Comparison of ENCODE assay signal across 21 cellular contexts in genomic region chr5:1406681-1407640, GRCh38. TPM values are rescaled to one million over a fixed set of nuclear protein-coding genes. Genes with fewer than 3 reads are reported as not detected.
DNase-seq lines count a peak whose midpoint lies in the region; ATAC-seq and TF ChIP-seq lines count a peak whose summit lies in the region.
"Had no signal": no experiment of that assay in that cellular context is flagged by ENCODE, and none has a peak within 500 bp of the region (broad histone marks: within the 10 kb centered on the region; RNA-seq: fewer than 3 reads in every experiment).

No MANE protein-coding gene starts in this region.

- 77 to 79% methylated on average over 35 of the region's 35 CpGs for WGBS in sigmoid colon, 2 donors

- H3K4me3 Mint-ChIP-seq in glutamatergic neuron (ENCODE audit: unreplicated experiment): peak overlapping the region; percentile 25
- H3K4me3 Mint-ChIP-seq: CD4-positive, alpha-beta memory T cell; HFFc6 had no signal

- TF ChIP-seq CTCF in glutamatergic neuron (IDR thresholded peaks at IDR 0.05; ENCODE audit: partially characterized antibody, unreplicated experiment): no peak
- no peak for TF ChIP-seq CTCF in sigmoid colon (IDR thresholded peaks at IDR 0.05)

- no peak overlapping the region for H3K27ac ChIP-seq in sigmoid colon

- ATAC-seq in HG03457 (IDR thresholded peaks at IDR 0.05; ENCODE audit: unreplicated experiment): no peak

- peaks cover 15% of the 10 kb centered on the region for H3K4me1 Mint-ChIP-seq in glutamatergic neuron (ENCODE audit: low read depth, unreplicated experiment)

- peak overlapping the region; percentile 68 for H3K27ac Mint-ChIP-seq in glutamatergic neuron (ENCODE audit: unreplicated experiment)
- H3K27ac Mint-ChIP-seq: CD4-positive, alpha-beta memory T cell; HFFc6 had no signal

- H3K4me1 ChIP-seq in sigmoid colon: no peaks in the 10 kb centered on the region

- no peak overlapping the region for H3K4me3 ChIP-seq in sigmoid colon

- TF ChIP-seq EP300 in sigmoid colon (IDR thresholded peaks at IDR 0.05): no peak

- TF ChIP-seq POLR2A in sigmoid colon (IDR thresholded peaks at IDR 0.05): no peak

- DNase-seq in NCI-H1694 (lab: John Stamatoyannopoulos, UW): peak; percentile 26
- no peak for DNase-seq in NCI-H1694 treated with DMSO at 0.1 percent for 48 hours (lab: John Stamatoyannopoulos, UW)
- peak; percentile 46 for DNase-seq in NCI-H2171 (lab: John Stamatoyannopoulos, UW)
- DNase-seq in glutamatergic neuron: peak; percentile 34
- DNase-seq in sigmoid colon: peak; percentile 52
- DNase-seq in central memory CD4-positive, alpha-beta T cell: no peak
- no peak for DNase-seq in inferior parietal cortex (ENCODE audit: extremely low spot score)
- DNase-seq: 8988T; Calu3; CD4-positive, alpha-beta memory T cell; DMS79; HFFc6; IMR-90; NCI-H2029; NCI-H510A; NCI-H774; SHP77 had no signal

- no peaks in the 10 kb centered on the region for H3K36me3 ChIP-seq in sigmoid colon

- peaks cover 0 to 37% (median 5%) of the 10 kb centered on the region in 3 donors for H3K27me3 ChIP-seq in sigmoid colon

- peaks cover 14% of the 10 kb centered on the region for H3K27me3 Mint-ChIP-seq in glutamatergic neuron (ENCODE audit: unreplicated experiment)

- H3K9me3 Mint-ChIP-seq in glutamatergic neuron (ENCODE audit: unreplicated experiment): peaks cover 14% of the 10 kb centered on the region
- H3K9me3 Mint-ChIP-seq: HFFc6 had no signal

- intact Hi-C loops in sigmoid colon (cut with DNase I): no loop called here

- no peaks in the 10 kb centered on the region for H3K9me3 ChIP-seq in sigmoid colon

- peaks cover 10% of the 10 kb centered on the region for H3K36me3 Mint-ChIP-seq in glutamatergic neuron (ENCODE audit: unreplicated experiment)
- H3K36me3 Mint-ChIP-seq: CD4-positive, alpha-beta memory T cell had no signal

RNA-seq across cellular contexts. Expression of gene SLC6A3, which starts 38.3 kb away (rescaled TPM):
- total RNA-seq in glutamatergic neuron (ENCODE audit: unreplicated experiment) (22.4 TPM), sigmoid colon (not detected)
- polyA plus RNA-seq in sigmoid colon: under 1 TPM in 1 of 3 donors, not detected in 2; 0.06 TPM
- total RNA-seq: Calu3; CD4-positive, alpha-beta memory T cell; HFFc6; HT1080; IMR-90; LHCN-M2 had no signal
- polyA plus RNA-seq: BJ; CD4-positive, alpha-beta memory T cell; IMR-90 had no signal

Comparison
In these comparisons a context has a peak if more than half of its experiments do, and no peak if none do; other contexts are left out.
1. DNase-seq: peak in NCI-H1694 (single experiment), NCI-H2171 (single experiment), glutamatergic neuron (single experiment) and sigmoid colon (single experiment); none in NCI-H1694 treated with DMSO at 0.1 percent for 48 hours (single experiment), central memory CD4-positive, alpha-beta T cell (single experiment) and inferior parietal cortex (single experiment).
2. RNA of gene SLC6A3, which starts 38.3 kb away (total RNA-seq): 22.4 TPM in glutamatergic neuron (single experiment); not detected in sigmoid colon; every median in the first group is over 10 times any median in the second.